ENCODE assay signal across 1 cellular context in genomic region chr19:24140099-24140498, GRCh38.
TF ChIP-seq lines count a peak whose summit lies in the region.

No MANE protein-coding gene starts in this region.

TF ChIP-seq in HepG2, 621 proteins besides CTCF, POLR2A, EP300 and RAD21 (continued from another document and continues in another):
- TF ChIP-seq AHDC1 (CRISPR knock-in tag; IDR thresholded peaks at IDR 0.05; ENCODE audit: borderline replicate concordance): peak; percentile 84
- TF ChIP-seq LCORL (IDR thresholded peaks at IDR 0.05): no peak
- TF ChIP-seq LCORL (CRISPR knock-in tag; IDR thresholded peaks at IDR 0.05): 0 out of 2 replicates have a peak, but pooled peaks have one; percentile 18
- TF ChIP-seq TFE3 (CRISPR knock-in tag; IDR thresholded peaks at IDR 0.05): peak; percentile 62; the same call in 1 of the 2 replicates
- peak; percentile 56; the same call in 1 of the 2 replicates for TF ChIP-seq ZNF644 (CRISPR knock-in tag; IDR thresholded peaks at IDR 0.05; ENCODE audit: low read depth)
- peak; percentile 92; the same call in 1 of the 2 replicates for TF ChIP-seq DNMT3B (CRISPR knock-in tag; conservative IDR thresholded peaks at IDR 0.05)
- TF ChIP-seq ZSCAN9 (CRISPR knock-in tag; IDR thresholded peaks at IDR 0.05; ENCODE audit: borderline replicate concordance): peak; percentile 58; the same call in 1 of the 2 replicates
- peak; percentile 66; the same call in 1 of the 2 replicates for TF ChIP-seq MLX (CRISPR knock-in tag; IDR thresholded peaks at IDR 0.05)
- peak; percentile 38; the same call in 1 of the 2 replicates for TF ChIP-seq ZNF574 (CRISPR knock-in tag; IDR thresholded peaks at IDR 0.05)
- peak; percentile 80 for TF ChIP-seq CEBPB (IDR thresholded peaks at IDR 0.05; ENCODE audit: borderline replicate concordance, low read depth, low read length)
- TF ChIP-seq ZBTB7A (CRISPR knock-in tag; IDR thresholded peaks at IDR 0.05): 0 out of 2 replicates have a peak, but pooled peaks have one; percentile 30
- TF ChIP-seq SALL1 (CRISPR knock-in tag; IDR thresholded peaks at IDR 0.05): peak; percentile 78
- TF ChIP-seq HDAC2 (CRISPR knock-in tag; IDR thresholded peaks at IDR 0.05): peak; percentile 77; the same call in 1 of the 2 replicates
- TF ChIP-seq BHLHE40 (IDR thresholded peaks at IDR 0.05; ENCODE audit: low read length): 0 out of 2 replicates have a peak, but pooled peaks have one; percentile 26
- 0 out of 2 replicates have a peak, but pooled peaks have one; percentile 70 for TF ChIP-seq TGIF2 (CRISPR knock-in tag; IDR thresholded peaks at IDR 0.05)
- peak; percentile 92 for TF ChIP-seq FOXA3 (CRISPR knock-in tag; IDR thresholded peaks at IDR 0.05)
- TF ChIP-seq KAT8 (CRISPR knock-in tag; IDR thresholded peaks at IDR 0.05): peak; percentile 58
- no peak for TF ChIP-seq THAP7 (CRISPR knock-in tag; IDR thresholded peaks at IDR 0.05)
- peak; percentile 82 for TF ChIP-seq POGZ (CRISPR knock-in tag; IDR thresholded peaks at IDR 0.05)
- no peak for TF ChIP-seq JDP2 (CRISPR knock-in tag; IDR thresholded peaks at IDR 0.05; ENCODE audit: borderline replicate concordance)
- TF ChIP-seq MEIS2 (CRISPR knock-in tag; IDR thresholded peaks at IDR 0.05): no peak
- TF ChIP-seq PPARG (CRISPR knock-in tag; conservative IDR thresholded peaks at IDR 0.05): peak; percentile 47; the same call in 1 of the 2 replicates
- peak; percentile 36; the same call in 1 of the 2 replicates for TF ChIP-seq PAXIP1 (CRISPR knock-in tag; conservative IDR thresholded peaks at IDR 0.05)
- peak; percentile 81 for TF ChIP-seq NFE2 (CRISPR knock-in tag; IDR thresholded peaks at IDR 0.05)
- TF ChIP-seq ZNF34 (CRISPR knock-in tag; IDR thresholded peaks at IDR 0.05; ENCODE audit: borderline replicate concordance): no peak
- TF ChIP-seq ZNF430 (CRISPR knock-in tag; IDR thresholded peaks at IDR 0.05): no peak
- no peak for TF ChIP-seq SMC3 (IDR thresholded peaks at IDR 0.05; ENCODE audit: low read length)
- TF ChIP-seq ZNF580 (CRISPR knock-in tag; IDR thresholded peaks at IDR 0.05; ENCODE audit: borderline replicate concordance, low read depth): 0 out of 2 replicates have a peak, but pooled peaks have one; percentile 56
- peak; percentile 94 for TF ChIP-seq SOX5 (CRISPR knock-in tag; IDR thresholded peaks at IDR 0.05; ENCODE audit: borderline replicate concordance)
- no peak for TF ChIP-seq FOXP1 (IDR thresholded peaks at IDR 0.05)
- TF ChIP-seq FOXP1 (CRISPR knock-in tag; IDR thresholded peaks at IDR 0.05): peak; percentile 90
- TF ChIP-seq ZNF12 (CRISPR knock-in tag; IDR thresholded peaks at IDR 0.05): peak; percentile 89
- TF ChIP-seq HNF4A (CRISPR knock-in tag; IDR thresholded peaks at IDR 0.05): peak; percentile 43
- TF ChIP-seq PHB2 (IDR thresholded peaks at IDR 0.05; ENCODE audit: partially characterized antibody): no peak
- TF ChIP-seq JARID2 (CRISPR knock-in tag; IDR thresholded peaks at IDR 0.05; ENCODE audit: insufficient replicate concordance): no peak
- TF ChIP-seq ZBTB4 (CRISPR knock-in tag; IDR thresholded peaks at IDR 0.05; ENCODE audit: borderline replicate concordance): no peak
